ENCODE assay signal across 23 cellular contexts in genomic region chr1:115237023-115237422, GRCh38.
DNase-seq lines count a peak whose midpoint lies in the region; ATAC-seq, FAIRE-seq and TF ChIP-seq lines count a peak whose summit lies in the region.
"Had no signal": no experiment of that assay in that cellular context is flagged by ENCODE, and none has a peak within 500 bp of the region (broad histone marks: within the 10 kb centered on the region; RNA-seq: fewer than 3 reads in every experiment).

No MANE protein-coding gene starts in this region.

- H3K4ac ChIP-seq in H1 (replicated peaks; ENCODE audit: insufficient read length, low read depth, low read length) = no peak overlapping the region

- H4K5ac ChIP-seq in H1 (ENCODE audit: insufficient read length, low read depth, low read length) = no peak overlapping the region

- no peak overlapping the region for H3K56ac ChIP-seq in H1 (replicated peaks; ENCODE audit: insufficient read length, low read depth, low read length)

- no peak overlapping the region for H3K9ac ChIP-seq in H1 (replicated peaks in 1 of 4; ENCODE audit: extremely low read depth in 1 of 4, low read depth in 3 of 4, low read length in 3 of 4)
- H3K9ac ChIP-seq: KMS-11 had no signal

- H2BK12ac ChIP-seq in H1 (ENCODE audit: low read depth, low read length) = no peak overlapping the region

- H3K27me3 Mint-ChIP-seq in activated T-cell treated with anti-CD3 and anti-CD28 coated beads, Interleukin-2, amount 50 U/mL, for 72 hours (ENCODE audit: low read depth) = peaks cover 32% of the 10 kb centered on the region
- peaks cover 8% of the 10 kb centered on the region for H3K27me3 Mint-ChIP-seq in activated naive CD8-positive, alpha-beta T cell treated with anti-CD3 and anti-CD28 coated beads, Interleukin-2, amount 50 U/mL, for 24 hours

- no peak overlapping the region for H3K4me3 ChIP-seq in H1 (ENCODE audit: extremely low read depth in 1 of 4, insufficient read depth in 2 of 4, low read depth in 3 of 4, low read length in 4 of 4)
- H3K4me3 ChIP-seq: HAP-1, Peyer's patch, SJCRH30 had no signal

- no peak overlapping the region for H3K4me3 Mint-ChIP-seq in activated T-cell treated with anti-CD3 and anti-CD28 coated beads, Interleukin-2, amount 50 U/mL, for 72 hours
- no peak overlapping the region for H3K4me3 Mint-ChIP-seq in activated naive CD8-positive, alpha-beta T cell treated with anti-CD3 and anti-CD28 coated beads, Interleukin-2, amount 50 U/mL, for 24 hours

- intact Hi-C loops in left colon (cut with DNase I, micrococcal nuclease) = no loop called here

- no peaks in the 10 kb centered on the region for H3K79me1 ChIP-seq in H1 (ENCODE audit: low read depth, low read length)

- no peaks in the 10 kb centered on the region for H4K20me1 ChIP-seq in H1 (replicated peaks in 1 of 2; ENCODE audit: control insufficient read depth in 1 of 2, insufficient read depth in 2 of 2, low read length in 2 of 2)

- no peak for TF ChIP-seq RAD21 in H1 (IDR thresholded peaks at IDR 0.05 in 1 of 2, conservative IDR thresholded peaks at IDR 0.05 in 1 of 2; ENCODE audit: low read depth in 2 of 2, low read length in 2 of 2)

- H3K79me2 ChIP-seq in H1 (ENCODE audit: control insufficient read depth in 1 of 2, insufficient read depth in 2 of 2, low read length in 2 of 2) = no peaks in the 10 kb centered on the region

- no peak overlapping the region for H2BK15ac ChIP-seq in H1 (ENCODE audit: low read length)

- H4K91ac ChIP-seq in H1 (replicated peaks; ENCODE audit: insufficient read length, low read length) = no peak overlapping the region

- WGBS in H1 (ENCODE audit: extremely low coverage in 1 of 2, insufficient coverage in 1 of 2, insufficient read length in 1 of 2, insufficient replicate concordance in 2 of 2, low coverage in 1 of 2, low lambda C conversion rate in 2 of 2, missing lambda C conversion rate in 1 of 2), 2 experiments = 83% methylated on average over 4 of the region's 4 CpGs; no CpG with 5 or more reads in 1 of the 2 experiments

- no peaks in the 10 kb centered on the region for H3K36me3 ChIP-seq in H1 (ENCODE audit: control insufficient read depth in 2 of 4, insufficient read depth in 4 of 4, low read length in 3 of 4)
- H3K36me3 ChIP-seq: HAP-1, Peyer's patch, SJCRH30 had no signal

- H2AK5ac ChIP-seq in H1 (ENCODE audit: low read depth, low read length) = no peak overlapping the region

- no peak for TF ChIP-seq POLR2A in H1 (IDR thresholded peaks at IDR 0.05; ENCODE audit: control extremely low read depth in 1 of 2, low read depth in 2 of 2, low read length in 2 of 2)

- no peaks in the 10 kb centered on the region for H3K23me2 ChIP-seq in H1 (ENCODE audit: low read depth, low read length)

- no peak overlapping the region for H4K8ac ChIP-seq in H1 (ENCODE audit: extremely low read depth, insufficient read depth, low read length)

- no peak overlapping the region for H2BK120ac ChIP-seq in H1 (replicated peaks; ENCODE audit: low read depth, low read length)

- peaks cover 0 to 1% (median 0%) of the 10 kb centered on the region in 4 experiments; a peak in 1 of 7 replicates for H3K27me3 ChIP-seq in H1 (replicated peaks in 1 of 4; ENCODE audit: control insufficient read depth in 3 of 4, extremely low read depth in 1 of 4, insufficient read depth in 3 of 4, low read length in 3 of 4)
- H3K27me3 ChIP-seq: Peyer's patch, SJCRH30 had no signal

- H3K23ac ChIP-seq in H1 (ENCODE audit: insufficient read length) = no peak overlapping the region

- DNase-seq in activated T-cell treated with anti-CD3 and anti-CD28 coated beads, Interleukin-2, amount 50 U/mL, for 72 hours = no peak
- no peak for DNase-seq in activated T-cell treated with anti-CD3 and anti-CD28 coated beads, Interleukin-2, amount 50 U/mL, for 48 hours
- no peak for DNase-seq in H1 (ENCODE audit: low read depth in 1 of 2, low spot score in 2 of 2)
- no peak for DNase-seq in left colon
- no peak for DNase-seq in pons (ENCODE audit: low spot score)
- DNase-seq in activated naive CD8-positive, alpha-beta T cell treated with anti-CD3 and anti-CD28 coated beads, Interleukin-2, amount 50 U/mL, for 24 hours = no peak
- DNase-seq: 8988T, NCI-H1105, NCI-H2029 treated with DMSO at 0.1 percent for 48 hours, NCI-H2171, NCI-H345, NCI-H524, NCI-H774, Peyer's patch had no signal

- no peak for ATAC-seq in activated T-cell treated with anti-CD3 and anti-CD28 coated beads, Interleukin-2, amount 50 U/mL, for 72 hours (replicated peaks in 1 of 2)
- ATAC-seq in left colon (peak; percentile 75), GM21390 (IDR thresholded peaks at IDR 0.05; ENCODE audit: unreplicated experiment) (no peak), HG03039 (IDR thresholded peaks at IDR 0.05; ENCODE audit: unreplicated experiment) (no peak)
- ATAC-seq in activated naive CD8-positive, alpha-beta T cell treated with anti-CD3 and anti-CD28 coated beads, Interleukin-2, amount 50 U/mL, for 24 hours = no peak

- no peak for TF ChIP-seq CTCF in H1 (IDR thresholded peaks at IDR 0.05; ENCODE audit: control extremely low read depth in 1 of 3, insufficient read depth in 1 of 3, low read depth in 1 of 3, low read length in 3 of 3)

- no peaks in the 10 kb centered on the region; a peak in 1 of 7 replicates for H3K4me1 ChIP-seq in H1 (replicated peaks in 1 of 4; ENCODE audit: control insufficient read depth in 3 of 4, insufficient read depth in 4 of 4, low read length in 3 of 4)
- H3K4me1 ChIP-seq: HAP-1, Peyer's patch, SJCRH30 had no signal

- no peak overlapping the region for H3K18ac ChIP-seq in H1 (ENCODE audit: extremely low read depth, low read length)

- H3K9me3 Mint-ChIP-seq in activated T-cell treated with anti-CD3 and anti-CD28 coated beads, Interleukin-2, amount 50 U/mL, for 72 hours = peaks cover 0 to 2% of the 10 kb centered on the region in 2 donors
- no peaks in the 10 kb centered on the region for H3K9me3 Mint-ChIP-seq in activated naive CD8-positive, alpha-beta T cell treated with anti-CD3 and anti-CD28 coated beads, Interleukin-2, amount 50 U/mL, for 24 hours

- no peak overlapping the region for H3K27ac ChIP-seq in H1 (ENCODE audit: low read depth, low read length)
- H3K27ac ChIP-seq: C4-2B, KMS-11, Peyer's patch, SJCRH30 had no signal

- no peak for TF ChIP-seq EP300 in H1 (IDR thresholded peaks at IDR 0.05; ENCODE audit: borderline replicate concordance in 1 of 2, low read depth in 2 of 2, low read length in 2 of 2)

- H2BK5ac ChIP-seq in H1 (ENCODE audit: low read depth, low read length) = no peak overlapping the region

- no peak overlapping the region for H3K14ac ChIP-seq in H1 (ENCODE audit: insufficient read length)

- no peak for FAIRE-seq in H1 (lab: Jason Lieb, UNC)
- FAIRE-seq: G401.6, GM12892, HTR-8/SVneo had no signal

- H3K4me2 ChIP-seq in H1 (ENCODE audit: insufficient read depth in 1 of 2, low read depth in 2 of 2, low read length in 2 of 2) = no peak overlapping the region
- H3K4me2 ChIP-seq: KMS-11 had no signal

- no peak overlapping the region for H2BK20ac ChIP-seq in H1 (ENCODE audit: low read length)

- H3K36me3 Mint-ChIP-seq in activated T-cell treated with anti-CD3 and anti-CD28 coated beads, Interleukin-2, amount 50 U/mL, for 72 hours (ENCODE audit: insufficient read depth in 2 of 2) = peaks cover 0 to 2% of the 10 kb centered on the region in 2 donors
- H3K36me3 Mint-ChIP-seq in activated naive CD8-positive, alpha-beta T cell treated with anti-CD3 and anti-CD28 coated beads, Interleukin-2, amount 50 U/mL, for 24 hours (ENCODE audit: low read depth) = no peaks in the 10 kb centered on the region

- no peaks in the 10 kb centered on the region for H3K4me1 Mint-ChIP-seq in activated T-cell treated with anti-CD3 and anti-CD28 coated beads, Interleukin-2, amount 50 U/mL, for 72 hours (ENCODE audit: low read depth)
- H3K4me1 Mint-ChIP-seq in activated naive CD8-positive, alpha-beta T cell treated with anti-CD3 and anti-CD28 coated beads, Interleukin-2, amount 50 U/mL, for 24 hours = no peaks in the 10 kb centered on the region

- no peaks in the 10 kb centered on the region for H3K9me3 ChIP-seq in H1 (ENCODE audit: insufficient read depth in 2 of 2, low read depth in 1 of 2, low read length in 1 of 2)
- H3K9me3 ChIP-seq: HAP-1, Peyer's patch, SJCRH30 had no signal

- POLR2A ChIA-PET in H1 (lab: Charles Lee; ENCODE audit: partially characterized antibody) = no interaction called here

- peak overlapping the region; percentile 14 for H3K27ac Mint-ChIP-seq in activated T-cell treated with anti-CD3 and anti-CD28 coated beads, Interleukin-2, amount 50 U/mL, for 72 hours
- H3K27ac Mint-ChIP-seq in activated naive CD8-positive, alpha-beta T cell treated with anti-CD3 and anti-CD28 coated beads, Interleukin-2, amount 50 U/mL, for 24 hours = no peak overlapping the region

- CTCF ChIA-PET in H1 (lab: Charles Lee; ENCODE audit: partially characterized antibody) = no interaction called here

- H2AFZ ChIP-seq in H1 (ENCODE audit: low read length) = peak overlapping the region; percentile 15; the same call in 1 of the 2 replicates

TF ChIP-seq in H1, 55 proteins besides CTCF, POLR2A, EP300 and RAD21:
- no peak for TF ChIP-seq CTBP2 (IDR thresholded peaks at IDR 0.05; ENCODE audit: borderline replicate concordance, insufficient read depth, insufficient read length, low read length)
- TF ChIP-seq GABPA (IDR thresholded peaks at IDR 0.05; ENCODE audit: borderline replicate concordance, insufficient read depth, low read length) = no peak
- TF ChIP-seq E2F6 (IDR thresholded peaks at IDR 0.05) = no peak
